8 cellular contexts compared by ENCODE assay signal in genomic region chr19:58154679-58155648, GRCh38. TPM values are rescaled to one million over a fixed set of nuclear protein-coding genes. Genes with fewer than 3 reads are reported as not detected.
DNase-seq lines count a peak whose midpoint lies in the region; ATAC-seq and TF ChIP-seq lines count a peak whose summit lies in the region.

No MANE protein-coding gene starts in this region.

- peak overlapping the region; percentile 98 for H3K27ac Mint-ChIP-seq in progenitor cell of endocrine pancreas

- H3K9me3 ChIP-seq in upper lobe of right lung, result peaks cover 4% of the 10 kb centered on the region

- peak overlapping the region; percentile 93 for H3K4me3 Mint-ChIP-seq in progenitor cell of endocrine pancreas (ENCODE audit: low read depth)

- peaks cover 7% of the 10 kb centered on the region for H3K4me1 Mint-ChIP-seq in progenitor cell of endocrine pancreas (ENCODE audit: low read depth)

- ATAC-seq in left ventricle myocardium superior (peak; percentile 98), upper lobe of right lung (peak; percentile 99)

- peaks cover 8% of the 10 kb centered on the region for H3K4me1 ChIP-seq in upper lobe of right lung

- H3K27ac ChIP-seq in angular gyrus (ENCODE audit: low read depth, low read length) (peak overlapping the region; percentile 85), upper lobe of right lung (peak overlapping the region; percentile 95)

- no peaks in the 10 kb centered on the region for H3K27me3 ChIP-seq in upper lobe of right lung

- peaks cover 14% of the 10 kb centered on the region for H3K36me3 Mint-ChIP-seq in progenitor cell of endocrine pancreas (ENCODE audit: insufficient read depth)

- intact Hi-C loops in left ventricle myocardium superior (cut with micrococcal nuclease) (loop anchor here (5.0 kb wide), 1 partner anchor 138 kb away; no protein-coding TSS in a partner anchor), upper lobe of right lung (cut with DNase I) (loop anchor here (10.0 kb wide), 1 partner anchor 130 kb away; no protein-coding TSS in a partner anchor)

- no peaks in the 10 kb centered on the region for H3K27me3 Mint-ChIP-seq in progenitor cell of endocrine pancreas

- no peaks in the 10 kb centered on the region for H3K36me3 ChIP-seq in upper lobe of right lung

- DNase-seq in G401 (ENCODE audit: low spot score) (peak; percentile 89), H4 (ENCODE audit: low spot score) (peak; percentile 88), NCI-H1048 (lab: John Stamatoyannopoulos, UW) (peak; percentile 82), T-helper 1 cell (peak; percentile 89 to 97 (median 96)), left ventricle myocardium superior (peak; percentile 99), progenitor cell of endocrine pancreas (ENCODE audit: low spot score, unreplicated experiment) (peak; percentile 99), upper lobe of right lung (peak; percentile 98)

- in situ Hi-C loops in G401 (cut with HindIII; ENCODE audit: low sequenced_read_pairs), result no loop called here

- peak overlapping the region; percentile 99 for H3K4me3 ChIP-seq in upper lobe of right lung

- H3K9me3 Mint-ChIP-seq in progenitor cell of endocrine pancreas (ENCODE audit: low read depth), result peaks cover 12% of the 10 kb centered on the region

- TF ChIP-seq CTCF in progenitor cell of endocrine pancreas (IDR thresholded peaks at IDR 0.05; ENCODE audit: unreplicated experiment) (peak; percentile 97), upper lobe of right lung (IDR thresholded peaks at IDR 0.05) (peak; percentile 98)

RNA-seq across cellular contexts. Expression of gene ZNF329, which starts 4.4 kb away (rescaled TPM):
- total RNA-seq in G401 (2014; rRNA removed; shearing (Covaris generic)), result 14.5 and 16.9 TPM in 2 replicates
- total RNA-seq in H4 (2014; rRNA removed; shearing (Covaris generic)), result 8.7 and 11.1 TPM in 2 replicates
- 7.3 TPM for total RNA-seq in left ventricle myocardium superior
- 15.3 and 17.0 TPM in 2 replicates for total RNA-seq in progenitor cell of endocrine pancreas
- total RNA-seq in upper lobe of right lung, result 7.4 TPM

RNA-seq across cellular contexts. Expression of gene ZNF274, which starts 27.9 kb away (rescaled TPM):
- 41.3 and 54.2 TPM in 2 replicates for total RNA-seq in G401 (2014; rRNA removed; shearing (Covaris generic))
- total RNA-seq in H4 (2014; rRNA removed; shearing (Covaris generic)), result 14.5 and 22.8 TPM in 2 replicates
- total RNA-seq in left ventricle myocardium superior (18.6 TPM), progenitor cell of endocrine pancreas (26.1 and 29.0 TPM in 2 replicates), upper lobe of right lung (31.9 TPM)

RNA-seq across cellular contexts. Expression of gene ZSCAN18, which starts 56.9 kb away (rescaled TPM):
- total RNA-seq in G401 (2014; rRNA removed; shearing (Covaris generic)), result 39.8 and 58.3 TPM in 2 replicates
- 2.2 and 3.8 TPM in 2 replicates for total RNA-seq in H4 (2014; rRNA removed; shearing (Covaris generic))
- total RNA-seq in left ventricle myocardium superior (73.4 TPM), progenitor cell of endocrine pancreas (111 and 118 TPM in 2 replicates), upper lobe of right lung (47.3 TPM)

Comparison
In these comparisons a context has a peak if more than half of its experiments do, and no peak if none do; other contexts are left out.
1. Peak in every context shown above with its lines: DNase-seq, ATAC-seq, H3K4me3 ChIP-seq and H3K27ac ChIP-seq.